Comparison of ENCODE assay signal across 8 cellular contexts in genomic region chr7:77331938-77332695, GRCh38.
DNase-seq lines count a peak whose midpoint lies in the region; ATAC-seq and TF ChIP-seq lines count a peak whose summit lies in the region.

No MANE protein-coding gene starts in this region.

- in situ Hi-C loops in KBM-7 (cut with MboI; ENCODE audit: low pct_unique_long_range_greater_than_20kb, low sequenced_read_pairs): no loop called here

- peaks cover 6% of the 10 kb centered on the region for H3K36me3 Mint-ChIP-seq in activated T-helper 17 cell treated with anti-CD3 and anti-CD28 coated beads, Interleukin-2, amount 50 U/mL, for 72 hours (ENCODE audit: low read depth)
- H3K36me3 Mint-ChIP-seq in glutamatergic neuron (ENCODE audit: unreplicated experiment) (no peaks in the 10 kb centered on the region), progenitor cell of endocrine pancreas (ENCODE audit: insufficient read depth) (no peaks in the 10 kb centered on the region)

- H3K27me3 Mint-ChIP-seq in activated T-helper 17 cell treated with anti-CD3 and anti-CD28 coated beads, Interleukin-2, amount 50 U/mL, for 72 hours: no peaks in the 10 kb centered on the region
- no peaks in the 10 kb centered on the region for H3K27me3 Mint-ChIP-seq in glutamatergic neuron (ENCODE audit: unreplicated experiment)
- H3K27me3 Mint-ChIP-seq in progenitor cell of endocrine pancreas: no peaks in the 10 kb centered on the region

- H3K27ac ChIP-seq in OCI-LY7 (ENCODE audit: low read depth, low read length, poor library complexity, severe bottlenecking): no peak overlapping the region

- peaks cover 39% of the 10 kb centered on the region for H3K4me1 Mint-ChIP-seq in activated T-helper 17 cell treated with anti-CD3 and anti-CD28 coated beads, Interleukin-2, amount 50 U/mL, for 72 hours
- peaks cover 16% of the 10 kb centered on the region for H3K4me1 Mint-ChIP-seq in glutamatergic neuron (ENCODE audit: low read depth, unreplicated experiment)
- H3K4me1 Mint-ChIP-seq in progenitor cell of endocrine pancreas (ENCODE audit: low read depth): no peaks in the 10 kb centered on the region

- no peak overlapping the region for H3K27ac Mint-ChIP-seq in activated T-helper 17 cell treated with anti-CD3 and anti-CD28 coated beads, Interleukin-2, amount 50 U/mL, for 72 hours
- peak overlapping the region; percentile 90 for H3K27ac Mint-ChIP-seq in glutamatergic neuron (ENCODE audit: unreplicated experiment)
- H3K27ac Mint-ChIP-seq in progenitor cell of endocrine pancreas: no peak overlapping the region

- intact Hi-C loops in OCI-LY7 (cut with micrococcal nuclease; ENCODE audit: unreplicated experiment): loop anchor here (2.0 kb wide), 2 partner anchors 85 to 209 kb away; partner anchors contain the start of gene CCDC146

- H3K4me2 ChIP-seq in OCI-LY7 (ENCODE audit: low read length): no peak overlapping the region

- CTCF ChIA-PET in OCI-LY7 (lab: Charles Lee; ENCODE audit: unreplicated experiment): interaction anchor here (0.6 to 1.0 kb wide), 3 partner anchors 23 to 87 kb away, joined by 3 to 5 read pairs (median 3); no protein-coding TSS in a partner anchor

- TF ChIP-seq CTCF in OCI-LY7 (conservative IDR thresholded peaks at IDR 0.05; ENCODE audit: low read length) (peak; percentile 83), glutamatergic neuron (IDR thresholded peaks at IDR 0.05; ENCODE audit: partially characterized antibody, unreplicated experiment) (peak; percentile 49), progenitor cell of endocrine pancreas (IDR thresholded peaks at IDR 0.05; ENCODE audit: unreplicated experiment) (peak; percentile 65)

- DNase-seq in activated CD4-positive, CD25-positive, alpha-beta regulatory T cell (lab: John Stamatoyannopoulos, UW): no peak
- DNase-seq in GOT3 (lab: John Stamatoyannopoulos, UW): peak; percentile 11
- DNase-seq in KBM-7: peak; percentile 93
- DNase-seq in OCI-LY7 (ENCODE audit: low spot score): peak; percentile 81
- peak; percentile 62 for DNase-seq in glutamatergic neuron
- peak; percentile 17 for DNase-seq in progenitor cell of endocrine pancreas (ENCODE audit: low spot score, unreplicated experiment)

- H3K9me3 ChIP-seq in OCI-LY7 (ENCODE audit: low read length): no peaks in the 10 kb centered on the region

- POLR2A ChIA-PET in OCI-LY7 (lab: Charles Lee): interaction anchor here (0.5 to 0.7 kb wide), 6 partner anchors 42 to 1063 kb away, joined by 3 to 5 read pairs (median 4); no protein-coding TSS in a partner anchor

- H2AFZ ChIP-seq in OCI-LY7 (ENCODE audit: low read length): no peak overlapping the region

- no peaks in the 10 kb centered on the region for H3K36me3 ChIP-seq in OCI-LY7 (ENCODE audit: insufficient read depth, low read length)

- H4K20me1 ChIP-seq in OCI-LY7 (ENCODE audit: insufficient read depth, low read length): no peaks in the 10 kb centered on the region

- ATAC-seq in activated CD4-positive, CD25-positive, alpha-beta regulatory T cell treated with anti-CD3 and anti-CD28 coated beads, Interleukin-2, amount 50 U/mL, for 24 hours: peak; percentile 55 to 58
- ATAC-seq in activated T-helper 17 cell treated with anti-CD3 and anti-CD28 coated beads, Interleukin-2, amount 50 U/mL, for 72 hours (replicated peaks): peak; percentile 57

- H3K9me3 Mint-ChIP-seq in activated T-helper 17 cell treated with anti-CD3 and anti-CD28 coated beads, Interleukin-2, amount 50 U/mL, for 72 hours: no peaks in the 10 kb centered on the region
- H3K9me3 Mint-ChIP-seq in glutamatergic neuron (ENCODE audit: unreplicated experiment) (peaks cover 4% of the 10 kb centered on the region), progenitor cell of endocrine pancreas (ENCODE audit: low read depth) (no peaks in the 10 kb centered on the region)

- no peak overlapping the region for H3K4me3 ChIP-seq in OCI-LY7 (ENCODE audit: low read depth, low read length, poor library complexity, severe bottlenecking)

- BruUV-seq in OCI-LY7 (replicated peaks; lab: Mats Ljungman, UMichigan): no TSS peak

- no peaks in the 10 kb centered on the region for H3K9me2 ChIP-seq in OCI-LY7 (ENCODE audit: insufficient read depth, low read length)

- H3K79me2 ChIP-seq in OCI-LY7 (ENCODE audit: insufficient read depth, low read depth, low read length): no peaks in the 10 kb centered on the region

- peaks cover 10% of the 10 kb centered on the region for H3K4me1 ChIP-seq in OCI-LY7 (ENCODE audit: insufficient read depth, low read length, poor library complexity, severe bottlenecking)

- H3K4me3 Mint-ChIP-seq in activated T-helper 17 cell treated with anti-CD3 and anti-CD28 coated beads, Interleukin-2, amount 50 U/mL, for 72 hours: peak overlapping the region; percentile 4
- H3K4me3 Mint-ChIP-seq in glutamatergic neuron (ENCODE audit: unreplicated experiment): peak overlapping the region; percentile 35
- H3K4me3 Mint-ChIP-seq in progenitor cell of endocrine pancreas (ENCODE audit: low read depth): no peak overlapping the region

Comparison
In these comparisons a context has a peak if more than half of its experiments do, and no peak if none do; other contexts are left out.
1. DNase-seq: peak in GOT3 (single experiment), KBM-7 (single experiment), OCI-LY7 (single experiment), glutamatergic neuron (single experiment) and progenitor cell of endocrine pancreas (single experiment); none in activated CD4-positive, CD25-positive, alpha-beta regulatory T cell (0 of 4).
2. Peak in every context shown above with its lines, with median percentiles within 50 percentile points of each other: CTCF ChIP-seq.